In genomic region chr22:26182723-26183122, GRCh38 we compare ENCODE assay signal across 2 cellular contexts.
TF ChIP-seq lines count a peak whose summit lies in the region.

No MANE protein-coding gene starts in this region.

TF ChIP-seq in SK-N-SH, 30 proteins besides CTCF, POLR2A, EP300 and RAD21:
- TF ChIP-seq REST (IDR thresholded peaks at IDR 0.05; ENCODE audit: low read depth, low read length) (no peak), JUND (IDR thresholded peaks at IDR 0.05) (no peak), NFIC (IDR thresholded peaks at IDR 0.05; ENCODE audit: borderline replicate concordance) (no peak), TCF12 (IDR thresholded peaks at IDR 0.05) (no peak), MXI1 (IDR thresholded peaks at IDR 0.05; ENCODE audit: low read depth, low read length) (no peak), YY1 (IDR thresholded peaks at IDR 0.05; ENCODE audit: low read depth) (no peak), FOXJ3 (CRISPR knock-in tag; IDR thresholded peaks at IDR 0.05) (no peak), IRF3 (IDR thresholded peaks at IDR 0.05; ENCODE audit: low read depth, low read length) (no peak), POLR2AphosphoS5 (IDR thresholded peaks at IDR 0.05; ENCODE audit: low read depth, low read length) (no peak), USF2 (IDR thresholded peaks at IDR 0.05; ENCODE audit: borderline replicate concordance, low read depth, low read length) (no peak), MEF2A (IDR thresholded peaks at IDR 0.05; ENCODE audit: borderline replicate concordance, low read depth) (no peak), RCOR1 (IDR thresholded peaks at IDR 0.05; ENCODE audit: low read length) (no peak), NRF1 (IDR thresholded peaks at IDR 0.05; ENCODE audit: low read depth, low read length) (no peak), ZBTB33 (IDR thresholded peaks at IDR 0.05; ENCODE audit: borderline replicate concordance, low read depth) (no peak), GATA2 (CRISPR knock-in tag; IDR thresholded peaks at IDR 0.05) (no peak), GABPA (IDR thresholded peaks at IDR 0.05; ENCODE audit: low read depth) (no peak), TAF1 (IDR thresholded peaks at IDR 0.05; ENCODE audit: borderline replicate concordance, low read depth, low read length) (no peak), TEAD4 (IDR thresholded peaks at IDR 0.05; ENCODE audit: borderline replicate concordance, insufficient read depth) (no peak), EZH2phosphoT487 (IDR thresholded peaks at IDR 0.05; ENCODE audit: borderline replicate concordance, low read depth) (no peak)
TF ChIP-seq in SK-N-SH: peak in this region for 0.

TF ChIP-seq in SK-N-SH treated with all-trans-retinoic acid at 6 μM for 48 hours, 23 proteins besides CTCF, POLR2A, EP300 and RAD21 (continued from another document):
- TF ChIP-seq TSHZ2 (CRISPR knock-in tag; IDR thresholded peaks at IDR 0.05) (no peak), CSRNP3 (CRISPR knock-in tag; IDR thresholded peaks at IDR 0.05) (no peak), TCF4 (CRISPR knock-in tag; IDR thresholded peaks at IDR 0.05; ENCODE audit: borderline replicate concordance) (no peak), ZFP30 (CRISPR knock-in tag; IDR thresholded peaks at IDR 0.05) (no peak), SNAI2 (CRISPR knock-in tag; IDR thresholded peaks at IDR 0.05) (no peak), ZFP3 (CRISPR knock-in tag; IDR thresholded peaks at IDR 0.05) (no peak), ZNF70 (CRISPR knock-in tag; IDR thresholded peaks at IDR 0.05) (no peak), ZNF8 (CRISPR knock-in tag; IDR thresholded peaks at IDR 0.05) (no peak), ARNTL (CRISPR knock-in tag; IDR thresholded peaks at IDR 0.05; ENCODE audit: borderline replicate concordance, low read depth) (no peak), GLIS3 (CRISPR knock-in tag; IDR thresholded peaks at IDR 0.05) (no peak), RARB (CRISPR knock-in tag; IDR thresholded peaks at IDR 0.05) (no peak), TOX (CRISPR knock-in tag; IDR thresholded peaks at IDR 0.05; ENCODE audit: borderline replicate concordance) (no peak), OSR1 (CRISPR knock-in tag; IDR thresholded peaks at IDR 0.05) (no peak), BACH2 (CRISPR knock-in tag; IDR thresholded peaks at IDR 0.05; ENCODE audit: borderline replicate concordance) (no peak), POU6F1 (CRISPR knock-in tag; IDR thresholded peaks at IDR 0.05; ENCODE audit: borderline replicate concordance, low read depth) (no peak), PATZ1 (CRISPR knock-in tag; IDR thresholded peaks at IDR 0.05; ENCODE audit: borderline replicate concordance) (no peak), ISL1 (CRISPR knock-in tag; IDR thresholded peaks at IDR 0.05) (no peak), ZNF565 (CRISPR knock-in tag; conservative IDR thresholded peaks at IDR 0.05; ENCODE audit: low read depth) (no peak), CREB5 (CRISPR knock-in tag; IDR thresholded peaks at IDR 0.05; ENCODE audit: low read depth) (no peak)
TF ChIP-seq in SK-N-SH treated with all-trans-retinoic acid at 6 μM for 48 hours: peak in this region for 0.
